ENCODE assay signal across 1 cellular context in genomic region chr6:130858498-130859160, GRCh38.
TF ChIP-seq lines count a peak whose summit lies in the region.

No MANE protein-coding gene starts in this region.

TF ChIP-seq in HepG2, 621 proteins besides CTCF, POLR2A, EP300 and RAD21 (continued from another document and continues in another):
- TF ChIP-seq ZNF350 (CRISPR knock-in tag; IDR thresholded peaks at IDR 0.05; ENCODE audit: borderline replicate concordance, low read depth), result no peak
- no peak for TF ChIP-seq SOX6 (IDR thresholded peaks at IDR 0.05)
- peak; percentile 43; the same call in 1 of the 2 replicates for TF ChIP-seq SOX6 (CRISPR knock-in tag; IDR thresholded peaks at IDR 0.05)
- TF ChIP-seq SRSF4 (IDR thresholded peaks at IDR 0.05; ENCODE audit: low read depth, low read length, poor library complexity, severe bottlenecking), result no peak
- 0 out of 2 replicates have a peak, but pooled peaks have one; percentile 0 for TF ChIP-seq DPF2 (CRISPR knock-in tag; IDR thresholded peaks at IDR 0.05; ENCODE audit: borderline replicate concordance, low read depth)
- 0 out of 2 replicates have a peak, but pooled peaks have one; percentile 39 for TF ChIP-seq ZSCAN29 (CRISPR knock-in tag; conservative IDR thresholded peaks at IDR 0.05)
- 0 out of 2 replicates have a peak, but pooled peaks have one; percentile 37 for TF ChIP-seq ZBTB3 (CRISPR knock-in tag; IDR thresholded peaks at IDR 0.05; ENCODE audit: borderline replicate concordance, low read depth)
- TF ChIP-seq MBNL3 (CRISPR knock-in tag; conservative IDR thresholded peaks at IDR 0.05), result no peak
- TF ChIP-seq GFI1 (CRISPR knock-in tag; IDR thresholded peaks at IDR 0.05; ENCODE audit: borderline replicate concordance), result 0 out of 2 replicates have a peak, but pooled peaks have one; percentile 65
- TF ChIP-seq TFDP1 (CRISPR knock-in tag; IDR thresholded peaks at IDR 0.05; ENCODE audit: borderline replicate concordance), result no peak
- no peak for TF ChIP-seq IRF9 (CRISPR knock-in tag; IDR thresholded peaks at IDR 0.05; ENCODE audit: borderline replicate concordance)
- TF ChIP-seq ZNF790 (CRISPR knock-in tag; IDR thresholded peaks at IDR 0.05; ENCODE audit: borderline replicate concordance), result no peak
- peak; percentile 47 for TF ChIP-seq FOXA3 (CRISPR knock-in tag; IDR thresholded peaks at IDR 0.05)
- 0 out of 2 replicates have a peak, but pooled peaks have one; percentile 37 for TF ChIP-seq ZNF331 (CRISPR knock-in tag; IDR thresholded peaks at IDR 0.05)
- peak; percentile 59; the same call in 1 of the 2 replicates for TF ChIP-seq ZMYM3 (CRISPR knock-in tag; IDR thresholded peaks at IDR 0.05)
- no peak for TF ChIP-seq MLX (CRISPR knock-in tag; IDR thresholded peaks at IDR 0.05)
- peak; percentile 47; the same call in 1 of the 2 replicates for TF ChIP-seq PITX1 (CRISPR knock-in tag; IDR thresholded peaks at IDR 0.05)
- TF ChIP-seq MYC (CRISPR knock-in tag; IDR thresholded peaks at IDR 0.05; ENCODE audit: borderline replicate concordance), result peak; percentile 27; the same call in 1 of the 2 replicates
- 0 out of 2 replicates have a peak, but pooled peaks have one; percentile 71 for TF ChIP-seq ZBTB42 (CRISPR knock-in tag; IDR thresholded peaks at IDR 0.05)
- 0 out of 2 replicates have a peak, but pooled peaks have one; percentile 19 for TF ChIP-seq KAT8 (CRISPR knock-in tag; IDR thresholded peaks at IDR 0.05)
- TF ChIP-seq GTF2F1 (IDR thresholded peaks at IDR 0.05; ENCODE audit: low read length), result no peak
- 0 out of 2 replicates have a peak, but pooled peaks have one; percentile 23 for TF ChIP-seq HOMEZ (CRISPR knock-in tag; IDR thresholded peaks at IDR 0.05; ENCODE audit: low read depth)
- no peak; the same call in 1 of the 2 replicates for TF ChIP-seq SALL1 (CRISPR knock-in tag; IDR thresholded peaks at IDR 0.05)
- TF ChIP-seq ZNF343 (CRISPR knock-in tag; IDR thresholded peaks at IDR 0.05), result peak; percentile 31; the same call in 1 of the 2 replicates
- no peak for TF ChIP-seq PRDM15 (CRISPR knock-in tag; IDR thresholded peaks at IDR 0.05)
- peak; percentile 70 for TF ChIP-seq FOXP4 (CRISPR knock-in tag; IDR thresholded peaks at IDR 0.05)
- TF ChIP-seq ZNF609 (CRISPR knock-in tag; IDR thresholded peaks at IDR 0.05; ENCODE audit: borderline replicate concordance), result 0 out of 2 replicates have a peak, but pooled peaks have one; percentile 47
- TF ChIP-seq GATAD2A (CRISPR knock-in tag; IDR thresholded peaks at IDR 0.05), result peak; percentile 73
- TF ChIP-seq AKNA (CRISPR knock-in tag; IDR thresholded peaks at IDR 0.05; ENCODE audit: borderline replicate concordance), result no peak
- TF ChIP-seq HOXD1 (CRISPR knock-in tag; IDR thresholded peaks at IDR 0.05), result peak; percentile 27; the same call in 1 of the 2 replicates
- TF ChIP-seq HES4 (CRISPR knock-in tag; IDR thresholded peaks at IDR 0.05; ENCODE audit: borderline replicate concordance), result no peak
- peak; percentile 99 for TF ChIP-seq HOXA5 (CRISPR knock-in tag; IDR thresholded peaks at IDR 0.05)
- TF ChIP-seq IKZF5 (CRISPR knock-in tag; IDR thresholded peaks at IDR 0.05), result peak; percentile 43; the same call in 1 of the 2 replicates
- no peak for TF ChIP-seq ZNF567 (CRISPR knock-in tag; IDR thresholded peaks at IDR 0.05; ENCODE audit: borderline replicate concordance)
- no peak for TF ChIP-seq ZNF781 (CRISPR knock-in tag; IDR thresholded peaks at IDR 0.05; ENCODE audit: borderline replicate concordance, not compliant biosample characterization)
- TF ChIP-seq HNF4A (CRISPR knock-in tag; IDR thresholded peaks at IDR 0.05), result peak; percentile 58
